In genomic region chr10:43671659-43672555, GRCh38 we compare ENCODE assay signal across 8 cellular contexts. TPM values are rescaled to one million over a fixed set of nuclear protein-coding genes. Genes with fewer than 3 reads are reported as not detected.
A peak's percentile ranks its signal among the peaks of the same experiment; 100 is the strongest.
DNase-seq lines count a peak whose midpoint lies in the region; ATAC-seq and TF ChIP-seq lines count a peak whose summit lies in the region.

No MANE protein-coding gene starts in this region.

- peaks cover 3% of the 10 kb centered on the region for H3K4me1 Mint-ChIP-seq in activated naive CD8-positive, alpha-beta T cell treated with anti-CD3 and anti-CD28 coated beads, Interleukin-2, amount 10 ng/mL, durations not matched to agents 7 days and 5 days

- H3K4me3 ChIP-seq in AG04450 (ENCODE audit: low read depth, low read length) (no peak overlapping the region), prostate gland (no peak overlapping the region)

- H3K36me3 ChIP-seq in prostate gland, result no peaks in the 10 kb centered on the region

- POLR2A ChIA-PET in AG04450 (lab: Yijun Ruan, JAX), result no interaction called here
- POLR2A ChIA-PET in activated naive CD8-positive, alpha-beta T cell treated with anti-CD3 and anti-CD28 coated beads, Interleukin-2, amount 10 ng/mL, durations not matched to agents 7 days and 5 days (lab: Charles Lee), result no interaction called here

- H3K27ac ChIP-seq in AG04450 (ENCODE audit: low read depth, low read length) (no peak overlapping the region), prostate gland (no peak overlapping the region)

- H3K27me3 Mint-ChIP-seq in activated naive CD8-positive, alpha-beta T cell treated with anti-CD3 and anti-CD28 coated beads, Interleukin-2, amount 10 ng/mL, durations not matched to agents 7 days and 5 days, result peaks cover 26% of the 10 kb centered on the region

- no peak for TF ChIP-seq POLR2A in prostate gland (IDR thresholded peaks at IDR 0.05)

- TF ChIP-seq CTCF in AG04450 (IDR thresholded peaks at IDR 0.05; ENCODE audit: low read depth, low read length), result peak; percentile 76
- TF ChIP-seq CTCF in GM13976 (IDR thresholded peaks at IDR 0.05; ENCODE audit: borderline replicate concordance, control extremely low read depth, extremely low read depth, insufficient read depth, missing control alignments), result peak; percentile 73
- peak; percentile 54 to 90 (median 81) for TF ChIP-seq CTCF in prostate gland (IDR thresholded peaks at IDR 0.05)

- H3K4me3 Mint-ChIP-seq in activated naive CD8-positive, alpha-beta T cell treated with anti-CD3 and anti-CD28 coated beads, Interleukin-2, amount 10 ng/mL, durations not matched to agents 7 days and 5 days, result no peak overlapping the region

- ATAC-seq in HG03354 (IDR thresholded peaks at IDR 0.05; ENCODE audit: poor library complexity, severe bottlenecking, unreplicated experiment), result peak; percentile 75
- ATAC-seq in activated naive CD8-positive, alpha-beta T cell treated with anti-CD3 and anti-CD28 coated beads, Interleukin-2, amount 10 ng/mL, durations not matched to agents 7 days and 5 days (ENCODE audit: low read depth), result peak; percentile 45
- peak; percentile 71 for ATAC-seq in Right ventricle myocardium superior (ENCODE audit: poor library complexity)
- no peak for ATAC-seq in GM21529 (IDR thresholded peaks at IDR 0.05; ENCODE audit: unreplicated experiment)

- no peak overlapping the region for H3K27ac Mint-ChIP-seq in activated naive CD8-positive, alpha-beta T cell treated with anti-CD3 and anti-CD28 coated beads, Interleukin-2, amount 10 ng/mL, durations not matched to agents 7 days and 5 days

- CTCF ChIA-PET in AG04450 (lab: Charles Lee), result interaction anchor here (1.0 to 3.5 kb wide), 14 partner anchors 11 to 1193 kb away, joined by 3 to 37 read pairs (median 5); no protein-coding TSS in a partner anchor

- H3K9me3 Mint-ChIP-seq in activated naive CD8-positive, alpha-beta T cell treated with anti-CD3 and anti-CD28 coated beads, Interleukin-2, amount 10 ng/mL, durations not matched to agents 7 days and 5 days, result no peaks in the 10 kb centered on the region

- in situ Hi-C loops in GM13976 (cut with MboI; ENCODE audit: low sequenced_read_pairs, unreplicated experiment), result loop anchor here (25.0 kb wide), 2 partner anchors 715 to 1190 kb away; partner anchors contain the start of gene CXCL12

- DNase-seq in AG04450 (ENCODE audit: low read depth, low spot score), result no peak
- peak; percentile 81 for DNase-seq in GM13976 (ENCODE audit: low spot score)
- DNase-seq in OCI-M1 (lab: John Stamatoyannopoulos, UW), result peak; percentile 81
- no peak for DNase-seq in activated naive CD8-positive, alpha-beta T cell treated with anti-CD3 and anti-CD28 coated beads, Interleukin-2, amount 10 ng/mL, durations not matched to agents 7 days and 5 days
- no peak for DNase-seq in Right ventricle myocardium superior
- DNase-seq in prostate gland (ENCODE audit: low spot score), result peak; percentile 63

- WGBS in prostate gland, result 53% methylated on average over 18 of the region's 18 CpGs

- H3K9me3 ChIP-seq in AG04450 (ENCODE audit: control insufficient read depth, insufficient read depth, low read length) (peaks cover 14% of the 10 kb centered on the region; the same call in 1 of the 2 replicates), prostate gland (no peaks in the 10 kb centered on the region)

- H3K4me1 ChIP-seq in prostate gland (replicated peaks), result no peaks in the 10 kb centered on the region

- intact Hi-C loops in Right ventricle myocardium superior (cut with DNase I), result loop anchor here (2.0 to 5.0 kb wide), 3 partner anchors 640 to 1193 kb away; partner anchors contain the start of gene CXCL12
- intact Hi-C loops in prostate gland (cut with DNase I), result loop anchor here (5.0 to 10.0 kb wide), 4 partner anchors 640 to 1303 kb away; partner anchors contain the start of genes CXCL12 and DEPP1

- H3K27me3 ChIP-seq in AG04450 (ENCODE audit: control insufficient read depth, insufficient read depth, low read length), result peaks cover 3% of the 10 kb centered on the region
- peaks cover 2% of the 10 kb centered on the region for H3K27me3 ChIP-seq in prostate gland (replicated peaks; ENCODE audit: insufficient read depth)

- H3K36me3 Mint-ChIP-seq in activated naive CD8-positive, alpha-beta T cell treated with anti-CD3 and anti-CD28 coated beads, Interleukin-2, amount 10 ng/mL, durations not matched to agents 7 days and 5 days, result no peaks in the 10 kb centered on the region

RNA-seq across cellular contexts. Expression of gene ZNF32, which starts 23.2 kb away (rescaled TPM):
- polyA plus RNA-seq in AG04450 (2011; rRNA removed), result 53.5 and 57.7 TPM in 2 replicates
- 15.5 and 17.8 TPM in 2 replicates for polyA minus RNA-seq in AG04450 (2011; rRNA and poly(A)+ RNA removed)
- total RNA-seq in activated naive CD8-positive, alpha-beta T cell treated with anti-CD3 and anti-CD28 coated beads, Interleukin-2, amount 10 ng/mL, durations not matched to agents 7 days and 5 days, result 10 to 100 TPM; 26.0 to 26.9 TPM
- total RNA-seq in Right ventricle myocardium superior, result 52.7 TPM
- total RNA-seq in prostate gland, result 10 to 100 TPM; 31.6 to 52.8 TPM

Comparison
In these comparisons a context has a peak if more than half of its experiments do, and no peak if none do; other contexts are left out.
1. DNase-seq: peak in GM13976 (single experiment), OCI-M1 (single experiment) and prostate gland (single experiment); none in AG04450 (single experiment), activated naive CD8-positive, alpha-beta T cell treated with anti-CD3 and anti-CD28 coated beads, Interleukin-2, amount 10 ng/mL, durations not matched to agents 7 days and 5 days (single experiment) and Right ventricle myocardium superior (single experiment).
2. Peak in every context shown above with its lines, with median percentiles within 50 percentile points of each other: CTCF ChIP-seq.